In the genomic region with DNA sequence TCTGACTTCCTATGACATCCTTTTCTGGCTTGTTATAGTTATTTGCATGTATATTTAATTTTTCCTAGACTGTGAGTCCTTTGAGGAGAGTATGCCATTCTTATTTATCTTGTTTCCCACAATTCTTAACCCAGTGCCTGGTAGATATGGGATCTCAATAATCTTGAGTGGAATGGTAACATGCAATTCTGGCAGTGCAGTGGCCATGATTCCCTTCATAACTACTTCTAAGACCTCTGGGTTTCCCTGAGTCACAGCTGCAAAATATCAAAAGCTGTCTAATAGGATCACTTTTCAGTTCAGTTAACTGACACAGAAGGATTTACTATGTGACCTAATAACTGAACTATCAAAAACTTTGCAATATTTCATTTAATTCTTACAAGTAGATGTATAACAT, we compare ENCODE assay signal across 26 cellular contexts.
"Had no signal": no experiment of that assay in that cellular context is flagged by ENCODE, and none has a peak within 500 bp of the region (broad histone marks: within the 10 kb centered on the region; RNA-seq: fewer than 3 reads in every experiment).

No MANE protein-coding gene starts in this region.

- H3K4me1 ChIP-seq: pancreas, prostate gland, right lobe of liver, sigmoid colon, stomach, thyroid gland, tibial nerve, upper lobe of right lung, uterus had no signal

- H3K36me3 ChIP-seq: neutrophil, pancreas, prostate gland, right lobe of liver, sigmoid colon, stomach, thoracic aorta, thyroid gland, tibial nerve, upper lobe of right lung, uterus had no signal

- DNase-seq: naive B cell; naive thymus-derived CD8-positive, alpha-beta T cell; nephron progenitor cell; occipital lobe; pancreas; retina; right cardiac atrium; right lobe of liver; sigmoid colon; small intestine; stimulated activated CD4-positive, alpha-beta T cell treated with anti-CD3 and anti-CD28 coated beads, Interleukin-15, amount 100 ng/mL, for 24 hours; stimulated activated CD4-positive, alpha-beta T cell treated with anti-CD3 and anti-CD28 coated beads, Interleukin-2, amount 100 ng/mL, for 24 hours; stimulated activated CD4-positive, alpha-beta T cell treated with anti-CD3 and anti-CD28 coated beads, Interleukin-2, amount 100 ng/mL, for 48 hours; stimulated activated CD4-positive, alpha-beta T cell treated with anti-CD3 and anti-CD28 coated beads, Interleukin-4, amount 100 ng/mL, for 24 hours; stimulated activated naive B cell treated with anti-CD40 and anti-IgM and Interleukin-4, amounts not matched to agents 10 μg/mL and 1 μg/mL and 100 μg/mL, for 72 hours; stimulated activated naive CD4-positive, alpha-beta T cell treated with Interleukin-2 at 50 U/mL for 16 hours; stomach; thyroid gland; upper lobe of right lung; uterus had no signal

- H3K27ac ChIP-seq: neutrophil, pancreas, prostate gland, right lobe of liver, sigmoid colon, stomach, thoracic aorta, thyroid gland, tibial nerve, upper lobe of right lung, uterus had no signal

- H3K9me3 ChIP-seq: neutrophil, pancreas, prostate gland, right lobe of liver, sigmoid colon, stomach, thoracic aorta, thyroid gland, tibial nerve, upper lobe of right lung, uterus had no signal

- H3K27me3 ChIP-seq: neutrophil, pancreas, right lobe of liver, sigmoid colon, stomach, thyroid gland, tibial nerve, upper lobe of right lung, uterus had no signal

- ATAC-seq: naive thymus-derived CD8-positive, alpha-beta T cell; natural killer cell treated with Interleukin-12 subunit alpha and Interleukin-12 subunit beta and Interleukin-15 and Interleukin-18, amount 100 ng/mL, for 72 hours; pancreas; right cardiac atrium; right lobe of liver; stimulated activated effector memory CD8-positive, alpha-beta T cell treated with anti-CD3 and anti-CD28 coated beads, Interleukin-12 subunit alpha, Interleukin-12 subunit beta, amount 100 ng/mL, for 72 hours; stimulated activated naive B cell treated with anti-CD40 and anti-IgM and Interleukin-4, amounts not matched to agents 10 μg/mL and 1 μg/mL and 100 μg/mL, for 72 hours; upper lobe of right lung had no signal

- H3K4me3 ChIP-seq: pancreas, prostate gland, right lobe of liver, sigmoid colon, stomach, thoracic aorta, thyroid gland, tibial nerve, upper lobe of right lung, uterus had no signal
